In the genomic region with DNA sequence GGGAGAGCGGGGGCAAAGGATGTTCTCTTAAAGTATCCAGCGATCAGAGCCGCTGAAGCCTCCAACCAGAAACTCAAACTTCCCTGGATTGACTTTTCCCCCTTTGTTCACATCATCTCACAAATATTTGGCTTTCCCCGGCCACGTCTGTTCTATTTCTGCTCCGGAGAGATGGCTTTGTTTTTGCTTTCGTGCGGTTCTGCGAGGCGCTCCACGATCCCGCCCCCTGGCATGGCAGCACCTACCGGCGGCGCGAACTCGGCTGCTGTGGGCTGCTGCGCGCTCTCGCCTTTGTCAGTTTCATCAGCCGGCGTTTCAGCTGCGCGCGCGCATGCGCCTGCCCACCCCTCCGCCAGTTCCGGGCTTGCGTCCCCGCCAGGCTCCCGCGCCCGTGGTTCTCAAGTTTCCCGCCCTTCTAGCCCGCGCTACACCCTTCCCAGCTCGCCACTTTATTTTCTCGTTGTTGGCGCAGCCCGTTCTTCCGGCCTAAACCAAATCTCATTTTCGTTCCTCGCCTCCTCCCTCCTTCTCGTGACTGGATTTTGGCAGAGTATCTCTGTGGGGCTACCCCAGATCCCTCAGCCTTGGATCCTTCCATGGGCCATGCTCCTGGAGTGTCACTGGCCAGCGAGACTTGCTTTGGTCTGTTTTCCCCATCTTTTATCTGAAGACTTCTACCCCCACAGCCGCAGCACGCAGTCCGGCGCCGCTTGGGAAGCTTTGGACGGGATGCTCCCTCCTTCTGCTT, we compare ENCODE assay signal across 8 cellular contexts.
DNase-seq lines count a peak whose midpoint lies in the region; ATAC-seq and TF ChIP-seq lines count a peak whose summit lies in the region.

No MANE protein-coding gene starts in this region.

- H3K4me3 Mint-ChIP-seq in GM23338: peak overlapping the region; percentile 87

- peak overlapping the region; percentile 98 for H3K27ac ChIP-seq in GM23338 (ENCODE audit: low read depth)
- H3K27ac ChIP-seq in gastroesophageal sphincter: peak overlapping the region; percentile 39 to 87 (median 86)
- peak overlapping the region; percentile 83 for H3K27ac ChIP-seq in suprapubic skin

- no peaks in the 10 kb centered on the region for H3K9me3 ChIP-seq in gastroesophageal sphincter
- H3K9me3 ChIP-seq in suprapubic skin: no peaks in the 10 kb centered on the region

- H3K4me1 ChIP-seq in GM23338 (ENCODE audit: insufficient read depth) (peaks cover 36% of the 10 kb centered on the region), gastroesophageal sphincter (peaks cover 0 to 17% (median 0%) of the 10 kb centered on the region in 3 donors), suprapubic skin (peaks cover 14% of the 10 kb centered on the region)

- no peaks in the 10 kb centered on the region for H4K20me1 ChIP-seq in GM23338 (replicated peaks; ENCODE audit: insufficient read depth)

- H3K27ac Mint-ChIP-seq in GM23338: peak overlapping the region; percentile 98

- peak overlapping the region; percentile 95 for H3K4me2 ChIP-seq in GM23338

- peaks cover 45% of the 10 kb centered on the region for H3K4me1 Mint-ChIP-seq in GM23338

- TF ChIP-seq POLR2A in gastroesophageal sphincter (IDR thresholded peaks at IDR 0.05) (peak; percentile 22 to 29), suprapubic skin (IDR thresholded peaks at IDR 0.05) (no peak)

- no peaks in the 10 kb centered on the region for H3K36me3 Mint-ChIP-seq in GM23338 (ENCODE audit: low read depth)

- H3K9me2 ChIP-seq in GM23338 (ENCODE audit: insufficient read depth): 0 out of 2 replicates have a peak, but pooled peaks cover 2% of the 10 kb centered on the region

- H3K36me3 ChIP-seq in GM23338 (ENCODE audit: insufficient read depth) (no peaks in the 10 kb centered on the region; the same call in 1 of the 2 replicates), gastroesophageal sphincter (no peaks in the 10 kb centered on the region), suprapubic skin (no peaks in the 10 kb centered on the region)

- DNase-seq in ELR (ENCODE audit: low read depth): peak; percentile 76
- peak; percentile 93 for DNase-seq in GM23338 (ENCODE audit: low spot score)
- peak; percentile 50 for DNase-seq in LHCN-M2 (ENCODE audit: low read depth)
- DNase-seq in SHP77 treated with DMSO at 0.1 percent for 48 hours (lab: John Stamatoyannopoulos, UW): peak; percentile 62
- peak; percentile 57 to 85 (median 74) for DNase-seq in activated naive CD4-positive, alpha-beta T cell (lab: John Stamatoyannopoulos, UW)
- peak in 55 of 56 donors; percentile 30 to 91 (median 79) for DNase-seq in nucleus accumbens (lab: John Stamatoyannopoulos, UW)
- peak; percentile 93 for DNase-seq in suprapubic skin (ENCODE audit: low spot score in 2 of 2)

- peaks cover 3% of the 10 kb centered on the region for H3K27me3 Mint-ChIP-seq in GM23338 (ENCODE audit: insufficient read depth, low read depth, poor library complexity)

- WGBS in gastroesophageal sphincter (ENCODE audit: low coverage in 1 of 2), 2 donors: 8 to 13% methylated on average over 5 to 33 of the region's 52 CpGs
- WGBS in suprapubic skin: 9% methylated on average over 52 of the region's 52 CpGs

- no peaks in the 10 kb centered on the region for H3K27me3 ChIP-seq in GM23338 (ENCODE audit: insufficient read depth)
- H3K27me3 ChIP-seq in gastroesophageal sphincter: no peaks in the 10 kb centered on the region
- no peaks in the 10 kb centered on the region for H3K27me3 ChIP-seq in suprapubic skin

- no peaks in the 10 kb centered on the region for H3K79me2 ChIP-seq in GM23338 (replicated peaks; ENCODE audit: insufficient read depth)

- no peak for TF ChIP-seq EP300 in gastroesophageal sphincter (IDR thresholded peaks at IDR 0.05)
- TF ChIP-seq EP300 in suprapubic skin (IDR thresholded peaks at IDR 0.05): no peak

- H3K4me3 ChIP-seq in GM23338 (peak overlapping the region; percentile 73), gastroesophageal sphincter (peak overlapping the region; percentile 48 to 68), suprapubic skin (peak overlapping the region; percentile 71)

- ATAC-seq in GM23338 (peak; percentile 87), gastroesophageal sphincter (peak; percentile 95)

- TF ChIP-seq CTCF in GM23338 (conservative IDR thresholded peaks at IDR 0.05; ENCODE audit: low read depth in 2 of 2): no peak
- peak in 1 of 4 experiments; percentile 33 for TF ChIP-seq CTCF in gastroesophageal sphincter (IDR thresholded peaks at IDR 0.05)
- peak in 1 of 2 donors; percentile 8 for TF ChIP-seq CTCF in suprapubic skin (IDR thresholded peaks at IDR 0.05)

- H2AFZ ChIP-seq in GM23338: peak overlapping the region; percentile 95

- H3F3A ChIP-seq in GM23338 (replicated peaks; ENCODE audit: low read depth): peaks cover 4% of the 10 kb centered on the region; the same call in 1 of the 2 replicates

- peaks cover 3% of the 10 kb centered on the region; the same call in 2 of the 3 replicates for H3K9me3 Mint-ChIP-seq in GM23338

TF ChIP-seq in GM23338, 12 proteins besides CTCF, POLR2A, EP300 and RAD21:
- peak; percentile 76 for TF ChIP-seq POLR2AphosphoS5 (IDR thresholded peaks at IDR 0.05; ENCODE audit: low read depth)
- TF ChIP-seq STAT1 (IDR thresholded peaks at IDR 0.05; ENCODE audit: unreplicated experiment): no peak
- TF ChIP-seq CREB1 (CRISPR knock-in tag; IDR thresholded peaks at IDR 0.05; ENCODE audit: low read depth): 0 out of 2 replicates have a peak, but pooled peaks have one; percentile 3
TF ChIP-seq in GM23338: peak in this region for 2.

Comparison
In these comparisons a context has a peak if more than half of its experiments do, and no peak if none do; other contexts are left out.
1. Peak in every context shown above with its lines: DNase-seq, ATAC-seq, H3K4me3 ChIP-seq and H3K27ac ChIP-seq.
2. POLR2A ChIP-seq: peak in gastroesophageal sphincter (2 of 2); none in suprapubic skin (0 of 2).